Comparison of ENCODE assay signal across 13 cellular contexts in the genomic region with DNA sequence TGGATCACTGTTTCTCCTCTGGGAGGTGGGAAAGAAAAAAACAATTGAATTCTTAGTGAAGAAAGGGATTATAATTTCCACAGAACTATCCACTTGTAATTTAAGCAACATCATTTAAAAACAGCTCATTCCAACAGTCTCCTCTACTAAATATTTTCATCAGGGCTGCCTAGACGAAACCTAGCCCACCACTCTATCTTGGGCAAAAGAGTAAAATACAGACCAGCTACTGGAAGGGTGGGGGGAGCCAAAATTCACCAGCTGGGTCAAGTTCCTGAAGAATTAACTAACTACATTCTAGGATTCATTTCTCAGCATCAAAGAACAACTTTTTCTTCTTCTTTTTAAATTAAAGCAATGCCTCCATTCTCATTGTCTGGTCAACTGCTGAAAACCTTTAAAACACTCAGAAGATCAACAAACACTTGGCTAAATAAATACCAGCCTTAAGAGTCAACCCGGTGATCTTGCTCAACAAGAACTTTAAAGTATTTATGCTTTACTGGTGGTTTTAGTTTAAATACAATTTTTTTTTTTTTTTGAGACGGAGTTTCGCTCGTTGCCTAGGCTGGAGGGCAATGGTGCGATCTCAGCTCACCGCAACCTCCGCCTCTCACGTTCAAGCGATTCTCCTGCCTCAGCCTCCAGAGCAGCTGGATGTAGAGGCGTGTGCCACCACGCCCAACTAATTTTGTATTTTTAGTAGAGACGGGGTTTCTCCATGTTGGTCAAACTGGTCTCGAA. TPM values are rescaled to one million over a fixed set of nuclear protein-coding genes. Genes with fewer than 3 reads are reported as not detected.
DNase-seq lines count a peak whose midpoint lies in the region; ATAC-seq and TF ChIP-seq lines count a peak whose summit lies in the region.
"Had no signal": no experiment of that assay in that cellular context is flagged by ENCODE, and none has a peak within 500 bp of the region (broad histone marks: within the 10 kb centered on the region; RNA-seq: fewer than 3 reads in every experiment).

No MANE protein-coding gene starts in this region.

- H3K9me3 ChIP-seq in HEK293 (ENCODE audit: control insufficient read depth, insufficient read depth, low read depth, low read length) = no peaks in the 10 kb centered on the region
- no peaks in the 10 kb centered on the region for H3K9me3 ChIP-seq in naive thymus-derived CD4-positive, alpha-beta T cell (ENCODE audit: control insufficient read depth in 2 of 3, low read length in 3 of 3)
- H3K9me3 ChIP-seq: Peyer's patch, suprapubic skin had no signal

- no peak overlapping the region for H3K4me3 ChIP-seq in HEK293 (ENCODE audit: low read depth, low read length)
- H3K4me3 ChIP-seq in naive thymus-derived CD4-positive, alpha-beta T cell (ENCODE audit: low read length) = no peak overlapping the region
- H3K4me3 ChIP-seq: Peyer's patch, suprapubic skin had no signal

- peaks cover 42% of the 10 kb centered on the region for H3K4me1 ChIP-seq in HEK293 (ENCODE audit: control insufficient read depth, insufficient read depth, low read length)
- peaks cover 40 to 55% of the 10 kb centered on the region in 2 donors for H3K4me1 ChIP-seq in naive thymus-derived CD4-positive, alpha-beta T cell (ENCODE audit: control insufficient read depth in 2 of 2, insufficient read depth in 2 of 2, low read length in 2 of 2)

- no peak for ATAC-seq in naive thymus-derived CD4-positive, alpha-beta T cell
- ATAC-seq in GM18520 (IDR thresholded peaks at IDR 0.05; ENCODE audit: unreplicated experiment) (no peak), HG03571 (IDR thresholded peaks at IDR 0.05; ENCODE audit: unreplicated experiment) (no peak), HG03457 (IDR thresholded peaks at IDR 0.05; ENCODE audit: unreplicated experiment) (no peak)

- DNase-seq in chondrocyte (ENCODE audit: low spot score) (no peak), GM13976 (ENCODE audit: low spot score) (no peak)
- DNase-seq in naive thymus-derived CD4-positive, alpha-beta T cell = no peak
- DNase-seq: activated effector memory CD4-positive, alpha-beta T cell treated with anti-CD3 and anti-CD28 coated beads, Interleukin-2, amount 50 U/mL, for 16 hours; DMS79 treated with DMSO at 0.1 percent for 48 hours; NCI-H2081 treated with DMSO at 0.1 percent for 48 hours; Peyer's patch had no signal

- TF ChIP-seq CTCF in C4-2B (conservative IDR thresholded peaks at IDR 0.05) = no peak
- no peak for TF ChIP-seq CTCF in HEK293 (tag by site-specific recombination; IDR thresholded peaks at IDR 0.05)
- no peak for TF ChIP-seq CTCF in chondrocyte (IDR thresholded peaks at IDR 0.05)
- no peak for TF ChIP-seq CTCF in GM13976 (IDR thresholded peaks at IDR 0.05; ENCODE audit: borderline replicate concordance, control extremely low read depth, extremely low read depth, insufficient read depth, missing control alignments)

- CTCF ChIA-PET in HEK293 (lab: Yijun Ruan, JAX) = interaction anchor here (0.9 to 1.8 kb wide), 6 partner anchors 9 to 124 kb away, joined by 3 to 8 read pairs (median 4); no protein-coding TSS in a partner anchor
- CTCF ChIA-PET in naive thymus-derived CD4-positive, alpha-beta T cell (lab: Charles Lee) = interaction anchor here (0.7 to 1.1 kb wide), 3 partner anchors 10 to 68 kb away, joined by 3 read pairs; no protein-coding TSS in a partner anchor

- POLR2A ChIA-PET in HEK293 (lab: Yijun Ruan, JAX) = no interaction called here
- POLR2A ChIA-PET in naive thymus-derived CD4-positive, alpha-beta T cell (lab: Charles Lee) = interaction anchor here (0.8 kb wide), 1 partner anchor 19 kb away, joined by 3 read pairs; no protein-coding TSS in a partner anchor

- H3K4me3 Mint-ChIP-seq in chondrocyte (ENCODE audit: unreplicated experiment) = no peak overlapping the region
- H3K4me3 Mint-ChIP-seq in naive thymus-derived CD4-positive, alpha-beta T cell = peak overlapping the region in 8 of 10 donors; percentile 36 to 54 (median 48)

- no peaks in the 10 kb centered on the region for H3K9me3 Mint-ChIP-seq in chondrocyte (ENCODE audit: low read depth)
- no peaks in the 10 kb centered on the region for H3K9me3 Mint-ChIP-seq in naive thymus-derived CD4-positive, alpha-beta T cell

- H3K4me1 Mint-ChIP-seq in chondrocyte (ENCODE audit: low read depth) = peaks cover 71% of the 10 kb centered on the region
- peaks cover 63 to 92% (median 86%) of the 10 kb centered on the region in 7 donors for H3K4me1 Mint-ChIP-seq in naive thymus-derived CD4-positive, alpha-beta T cell

- peaks cover 16 to 31% of the 10 kb centered on the region in 2 experiments for H3K36me3 ChIP-seq in HEK293 (ENCODE audit: control insufficient read depth in 2 of 2, insufficient read depth in 1 of 2, low read length in 2 of 2)
- peaks cover 4 to 29% (median 18%) of the 10 kb centered on the region in 3 experiments for H3K36me3 ChIP-seq in naive thymus-derived CD4-positive, alpha-beta T cell (ENCODE audit: control insufficient read depth in 2 of 3, insufficient read depth in 3 of 3, low read length in 3 of 3)

- H3K27ac ChIP-seq in C4-2B (peak overlapping the region; percentile 24; the same call in 1 of the 2 replicates), HEK293 (ENCODE audit: extremely low read depth, low read depth, low read length) (peak overlapping the region; percentile 0; the same call in 1 of the 2 replicates)
- H3K27ac ChIP-seq in naive thymus-derived CD4-positive, alpha-beta T cell (ENCODE audit: low read depth, low read length) = no peak overlapping the region
- H3K27ac ChIP-seq: Peyer's patch, suprapubic skin had no signal

- in situ Hi-C loops in GM13976 (cut with MboI; ENCODE audit: low sequenced_read_pairs, unreplicated experiment) = no loop called here

- peaks cover 21% of the 10 kb centered on the region for H3K36me3 Mint-ChIP-seq in chondrocyte (ENCODE audit: low read depth)
- H3K36me3 Mint-ChIP-seq in naive thymus-derived CD4-positive, alpha-beta T cell = peaks cover 12 to 49% (median 29%) of the 10 kb centered on the region in 5 donors

- no peaks in the 10 kb centered on the region for H3K27me3 ChIP-seq in naive thymus-derived CD4-positive, alpha-beta T cell (ENCODE audit: control insufficient read depth in 2 of 2, insufficient read depth in 2 of 2, low read length in 2 of 2)
- H3K27me3 ChIP-seq: Peyer's patch, suprapubic skin had no signal

- no peaks in the 10 kb centered on the region for H3K27me3 Mint-ChIP-seq in chondrocyte (ENCODE audit: low read depth)
- no peaks in the 10 kb centered on the region for H3K27me3 Mint-ChIP-seq in naive thymus-derived CD4-positive, alpha-beta T cell

- peak overlapping the region; percentile 90 for H3K27ac Mint-ChIP-seq in chondrocyte (ENCODE audit: unreplicated experiment)
- H3K27ac Mint-ChIP-seq in naive thymus-derived CD4-positive, alpha-beta T cell = peak overlapping the region in 8 of 9 donors; percentile 6 to 76 (median 46)

- intact Hi-C loops in naive thymus-derived CD4-positive, alpha-beta T cell (cut with micrococcal nuclease) = loop anchor here in 1 of 2 donors (2.0 kb wide), 1 partner anchor 15 kb away; no protein-coding TSS in a partner anchor

TF ChIP-seq in HEK293, 187 proteins besides CTCF, POLR2A, EP300 and RAD21 (continues in another document):
- TF ChIP-seq KLF16 (tag by site-specific recombination; IDR thresholded peaks at IDR 0.05) = 0 out of 2 replicates have a peak, but pooled peaks have one; percentile 32
- no peak for TF ChIP-seq ZSCAN16 (tag by site-specific recombination; IDR thresholded peaks at IDR 0.05)
- TF ChIP-seq ZNF621 (tag by site-specific recombination; IDR thresholded peaks at IDR 0.05) = no peak
- no peak for TF ChIP-seq ZNF23 (tag by site-specific recombination; IDR thresholded peaks at IDR 0.05; ENCODE audit: borderline replicate concordance)
- no peak for TF ChIP-seq ZNF133 (tag by site-specific recombination; IDR thresholded peaks at IDR 0.05)
- peak; percentile 60 for TF ChIP-seq KLF9 (tag by site-specific recombination; IDR thresholded peaks at IDR 0.05; ENCODE audit: low read depth)
- no peak for TF ChIP-seq ZNF426 (tag by site-specific recombination; IDR thresholded peaks at IDR 0.05)
- peak; percentile 90 for TF ChIP-seq PRDM6 (tag by site-specific recombination; IDR thresholded peaks at IDR 0.05)
- TF ChIP-seq KLF1 (tag by site-specific recombination; IDR thresholded peaks at IDR 0.05) = peak; percentile 85
- TF ChIP-seq ZNF600 (tag by site-specific recombination; IDR thresholded peaks at IDR 0.05) = 0 out of 2 replicates have a peak, but pooled peaks have one; percentile 22
- TF ChIP-seq SETDB1 (IDR thresholded peaks at IDR 0.05; ENCODE audit: insufficient read length, low read length) = no peak
- TF ChIP-seq ZNF239 (tag by site-specific recombination; IDR thresholded peaks at IDR 0.05) = no peak
- TF ChIP-seq ZNF561 (tag by site-specific recombination; IDR thresholded peaks at IDR 0.05; ENCODE audit: borderline replicate concordance) = 0 out of 2 replicates have a peak, but pooled peaks have one; percentile 11

RNA-seq across cellular contexts. Expression of gene KANSL1, which starts 25.2 kb away (rescaled TPM):
- total RNA-seq in chondrocyte = 61.4 to 75.8 TPM (median 68.8 TPM) in 3 replicates
- total RNA-seq in naive thymus-derived CD4-positive, alpha-beta T cell = 100 to 1,000 TPM; 121 to 230 (median 202) TPM
- polyA plus RNA-seq in naive thymus-derived CD4-positive, alpha-beta T cell = 10 to 100 TPM; 17.4 to 24.0 TPM
